In the genomic region with DNA sequence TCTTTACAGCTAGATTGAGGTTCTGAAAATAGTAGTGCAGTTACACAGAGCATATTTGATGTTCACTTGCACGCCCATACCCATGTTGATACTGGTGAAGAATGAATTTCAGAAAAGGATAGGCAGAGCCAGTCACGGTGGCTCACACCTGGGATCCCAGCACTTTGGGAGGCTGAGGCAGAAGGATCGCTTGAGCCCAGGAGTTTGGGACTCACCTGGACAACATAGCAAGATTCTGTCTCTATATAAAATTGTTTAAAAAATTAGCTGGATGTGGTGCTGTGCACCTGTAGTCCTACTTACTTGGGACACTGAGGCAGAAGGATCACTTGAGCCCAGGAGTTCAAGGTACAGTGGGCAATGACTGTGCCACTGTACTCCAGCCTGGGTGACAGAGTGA, we compare ENCODE assay signal across 33 cellular contexts.
"Had no signal": no experiment of that assay in that cellular context is flagged by ENCODE, and none has a peak within 500 bp of the region (broad histone marks: within the 10 kb centered on the region; RNA-seq: fewer than 3 reads in every experiment).

No MANE protein-coding gene starts in this region.

- DNase-seq: activated effector memory CD4-positive, alpha-beta T cell treated with anti-CD3 and anti-CD28 coated beads, Interleukin-2, amount 50 U/mL, for 16 hours; activated effector memory CD4-positive, alpha-beta T cell treated with Interleukin-2 at 50 U/mL for 16 hours; activated gamma-delta T cell; activated gamma-delta T cell treated with Interleukin-2 at 50 U/mL for 16 hours; activated naive CD4-positive, alpha-beta T cell; activated naive CD4-positive, alpha-beta T cell treated with anti-CD3 and anti-CD28 coated beads, Interleukin-2, amount 50 U/mL, for 16 hours; activated naive CD4-positive, alpha-beta T cell treated with Interleukin-2 at 50 U/mL for 16 hours; activated naive CD8-positive, alpha-beta T cell treated with anti-CD3 and anti-CD28 coated beads for 36 hours; activated naive CD8-positive, alpha-beta T cell treated with anti-CD3 and anti-CD28 coated beads, Interleukin-2, amount 10 ng/mL, durations not matched to agents 7 days and 5 days; activated T-cell treated with anti-CD3 and anti-CD28 coated beads, Interleukin-2, amount 50 U/mL, for 1 hour; activated T-cell treated with anti-CD3 and anti-CD28 coated beads, Interleukin-2, amount 50 U/mL, for 24 hours; activated T-cell treated with anti-CD3 and anti-CD28 coated beads, Interleukin-2, amount 50 U/mL, for 4 hours; activated T-cell treated with anti-CD3 and anti-CD28 coated beads, Interleukin-2, amount 50 U/mL, for 48 hours; aorta; central memory CD4-positive, alpha-beta T cell; cerebellar nuclear complex had no signal

- H3K4me1 ChIP-seq: adrenal gland, ascending aorta, breast epithelium had no signal

- H3K4me3 ChIP-seq: adrenal gland, ascending aorta, body of pancreas, breast epithelium, cardiac muscle cell had no signal

- ATAC-seq: activated naive CD8-positive, alpha-beta T cell treated with anti-CD3 and anti-CD28 coated beads, Interleukin-2, amount 50 U/mL, for 24 hours; activated T-cell treated with anti-CD3 and anti-CD28 coated beads, Interleukin-2, amount 50 U/mL, for 72 hours; body of pancreas had no signal

- H3K9me3 ChIP-seq: adrenal gland, ascending aorta, body of pancreas, breast epithelium had no signal

- H3K4me1 Mint-ChIP-seq: activated naive CD4-positive, alpha-beta T cell treated with anti-CD3 and anti-CD28 coated beads, Interleukin-2, amount 10 ng/mL, durations not matched to agents 7 days and 5 days; activated naive CD8-positive, alpha-beta T cell treated with anti-CD3 and anti-CD28 coated beads for 36 hours; activated naive CD8-positive, alpha-beta T cell treated with anti-CD3 and anti-CD28 coated beads, Interleukin-2, amount 10 ng/mL, durations not matched to agents 7 days and 5 days; activated naive CD8-positive, alpha-beta T cell treated with anti-CD3 and anti-CD28 coated beads, Interleukin-2, amount 50 U/mL, for 24 hours; activated T-helper 17 cell treated with anti-CD3 and anti-CD28 coated beads, Interleukin-2, amount 50 U/mL, for 72 hours; central memory CD8-positive, alpha-beta T cell had no signal

- H3K4me3 Mint-ChIP-seq: activated naive CD4-positive, alpha-beta T cell treated with anti-CD3 and anti-CD28 coated beads for 36 hours; activated naive CD4-positive, alpha-beta T cell treated with anti-CD3 and anti-CD28 coated beads, Interleukin-2, amount 10 ng/mL, durations not matched to agents 7 days and 5 days; activated naive CD8-positive, alpha-beta T cell; activated naive CD8-positive, alpha-beta T cell treated with anti-CD3 and anti-CD28 coated beads for 36 hours; activated naive CD8-positive, alpha-beta T cell treated with anti-CD3 and anti-CD28 coated beads, Interleukin-2, amount 10 ng/mL, durations not matched to agents 7 days and 5 days; activated naive CD8-positive, alpha-beta T cell treated with anti-CD3 and anti-CD28 coated beads, Interleukin-2, amount 50 U/mL, for 24 hours; activated T-cell treated with anti-CD3 and anti-CD28 coated beads, Interleukin-2, amount 50 U/mL, for 24 hours; activated T-cell treated with anti-CD3 and anti-CD28 coated beads, Interleukin-2, amount 50 U/mL, for 4 hours; activated T-cell treated with anti-CD3 and anti-CD28 coated beads, Interleukin-2, amount 50 U/mL, for 72 hours; activated T-helper 1 cell treated with anti-CD3 and anti-CD28 coated beads, Interleukin-12 subunit alpha, Interleukin-12 subunit beta, Interleukin-2, Interleukin-4 antibody, amounts not matched to agents 30 ng/mL and 10 ng/mL and 1 ng/mL, durations not matched to agents 14 hours and 24 hours and 36 hours; activated T-helper 17 cell treated with anti-CD3 and anti-CD28 coated beads, Interleukin-2, amount 50 U/mL, for 72 hours; brain; central memory CD8-positive, alpha-beta T cell had no signal

- H3K27ac Mint-ChIP-seq: activated naive CD4-positive, alpha-beta T cell treated with anti-CD3 and anti-CD28 coated beads for 36 hours; activated naive CD4-positive, alpha-beta T cell treated with anti-CD3 and anti-CD28 coated beads, Interleukin-2, amount 10 ng/mL, durations not matched to agents 7 days and 5 days; activated naive CD4-positive, alpha-beta T cell treated with anti-CD3 and anti-CD28 coated beads, Interleukin-2, amount 50 U/mL, for 72 hours; activated naive CD8-positive, alpha-beta T cell treated with anti-CD3 and anti-CD28 coated beads for 36 hours; activated naive CD8-positive, alpha-beta T cell treated with anti-CD3 and anti-CD28 coated beads, Interleukin-2, amount 10 ng/mL, durations not matched to agents 7 days and 5 days; activated naive CD8-positive, alpha-beta T cell treated with anti-CD3 and anti-CD28 coated beads, Interleukin-2, amount 50 U/mL, for 24 hours; activated T-cell treated with anti-CD3 and anti-CD28 coated beads, Interleukin-2, amount 50 U/mL, for 24 hours; activated T-cell treated with anti-CD3 and anti-CD28 coated beads, Interleukin-2, amount 50 U/mL, for 72 hours had no signal

- H3K36me3 Mint-ChIP-seq: activated naive CD4-positive, alpha-beta T cell treated with anti-CD3 and anti-CD28 coated beads, Interleukin-2, amount 10 ng/mL, durations not matched to agents 7 days and 5 days; activated naive CD8-positive, alpha-beta T cell; activated naive CD8-positive, alpha-beta T cell treated with anti-CD3 and anti-CD28 coated beads for 36 hours; activated naive CD8-positive, alpha-beta T cell treated with anti-CD3 and anti-CD28 coated beads, Interleukin-2, amount 10 ng/mL, durations not matched to agents 7 days and 5 days; brain had no signal

- H3K27me3 ChIP-seq: adrenal gland, ascending aorta, body of pancreas, brain microvascular endothelial cell, breast epithelium, cardiac muscle cell had no signal

- H3K36me3 ChIP-seq: adrenal gland, ascending aorta, brain microvascular endothelial cell, breast epithelium, cardiac muscle cell had no signal

- H3K27ac ChIP-seq: adrenal gland, ascending aorta, body of pancreas, brain microvascular endothelial cell, breast epithelium, cardiac muscle cell had no signal

- H3K27me3 Mint-ChIP-seq: activated naive CD4-positive, alpha-beta T cell treated with anti-CD3 and anti-CD28 coated beads, Interleukin-2, amount 10 ng/mL, durations not matched to agents 7 days and 5 days; activated naive CD4-positive, alpha-beta T cell treated with anti-CD3 and anti-CD28 coated beads, Interleukin-2, amount 50 U/mL, for 24 hours; activated naive CD8-positive, alpha-beta T cell; activated naive CD8-positive, alpha-beta T cell treated with anti-CD3 and anti-CD28 coated beads for 36 hours; activated naive CD8-positive, alpha-beta T cell treated with anti-CD3 and anti-CD28 coated beads, Interleukin-2, amount 10 ng/mL, durations not matched to agents 7 days and 5 days; activated naive CD8-positive, alpha-beta T cell treated with anti-CD3 and anti-CD28 coated beads, Interleukin-2, amount 50 U/mL, for 24 hours; activated T-cell treated with anti-CD3 and anti-CD28 coated beads, Interleukin-2, amount 50 U/mL, for 24 hours; brain had no signal
